8 cellular contexts compared by ENCODE assay signal in genomic region chr6:46130665-46131064, GRCh38. TPM values are rescaled to one million over a fixed set of nuclear protein-coding genes. Genes with fewer than 3 reads are reported as not detected.
DNase-seq lines count a peak whose midpoint lies in the region; TF ChIP-seq lines count a peak whose summit lies in the region.

No MANE protein-coding gene starts in this region.

- no peaks in the 10 kb centered on the region for H3K36me3 Mint-ChIP-seq in Caco-2 (ENCODE audit: insufficient read depth, unreplicated experiment)

- no peaks in the 10 kb centered on the region for H3K36me3 ChIP-seq in Caco-2 (ENCODE audit: control insufficient read depth, insufficient read depth, low read length)
- H3K36me3 ChIP-seq in MM.1S (replicated peaks; ENCODE audit: insufficient read depth, low read length): no peaks in the 10 kb centered on the region
- no peaks in the 10 kb centered on the region for H3K36me3 ChIP-seq in osteoblast (ENCODE audit: insufficient read depth, low read length)

- H3K27ac ChIP-seq in MM.1S (ENCODE audit: low read length): no peak overlapping the region
- peak overlapping the region in 52 of 59 donors; percentile 2 to 96 (median 86) for H3K27ac ChIP-seq in dorsolateral prefrontal cortex
- no peak overlapping the region for H3K27ac ChIP-seq in osteoblast (ENCODE audit: low read depth, low read length)

- H2AFZ ChIP-seq in MM.1S (ENCODE audit: low read length): peak overlapping the region; percentile 100
- no peak overlapping the region for H2AFZ ChIP-seq in osteoblast (ENCODE audit: low read length)

- no peaks in the 10 kb centered on the region for H3F3A ChIP-seq in MM.1S (ENCODE audit: insufficient read depth, low read length)

- intact Hi-C loops in Caco-2 (cut with micrococcal nuclease; ENCODE audit: unreplicated experiment) (no loop called here), dorsolateral prefrontal cortex (cut with DNase I) (loop anchor here in 1 of 2 donors (5.0 kb wide), 1 partner anchor 42 kb away; the partner anchor contains the start of gene ENPP5)

- no peaks in the 10 kb centered on the region for H3K4me1 Mint-ChIP-seq in Caco-2 (ENCODE audit: low read depth, unreplicated experiment)

- DNase-seq in Caco-2 (no peak), MM.1S (no peak), dorsolateral prefrontal cortex (no peak), osteoblast (ENCODE audit: insufficient read length, low spot score, missing footprints) (no peak), DMS79 (lab: John Stamatoyannopoulos, UW) (no peak), HPDE6-E6E7 (ENCODE audit: extremely low spot score) (no peak), epidermal melanocyte (ENCODE audit: insufficient read length, low spot score) (no peak), putamen (ENCODE audit: low spot score) (no peak)

- H3K27ac Mint-ChIP-seq in Caco-2 (ENCODE audit: unreplicated experiment): no peak overlapping the region

- H3K4me3 ChIP-seq in Caco-2 (ENCODE audit: low read depth, low read length) (no peak overlapping the region), MM.1S (ENCODE audit: low read length) (peak overlapping the region; percentile 71), dorsolateral prefrontal cortex (peak overlapping the region; percentile 47 to 96 (median 84)), osteoblast (ENCODE audit: insufficient read depth, low read length) (no peak overlapping the region)

- TF ChIP-seq CTCF in Caco-2 (IDR thresholded peaks at IDR 0.05; ENCODE audit: insufficient read depth in 1 of 2, low read depth in 1 of 2, low read length in 1 of 2, severe bottlenecking in 1 of 2, unreplicated experiment in 1 of 2) (no peak), MM.1S (IDR thresholded peaks at IDR 0.05; ENCODE audit: low read length) (no peak), dorsolateral prefrontal cortex (IDR thresholded peaks at IDR 0.05 in 54 of 56, conservative IDR thresholded peaks at IDR 0.05 in 2 of 56; ENCODE audit: low read depth in 1 of 56, partially characterized antibody in 56 of 56) (no peak), osteoblast (IDR thresholded peaks at IDR 0.05; ENCODE audit: extremely low read depth, low read depth, low read length) (no peak)

- H3K4me1 ChIP-seq in Caco-2: no peaks in the 10 kb centered on the region
- H3K4me1 ChIP-seq in MM.1S (ENCODE audit: low read length): peaks cover 7% of the 10 kb centered on the region; the same call in 1 of the 2 replicates
- H3K4me1 ChIP-seq in osteoblast (ENCODE audit: insufficient read depth, low read length): no peaks in the 10 kb centered on the region

- no peaks in the 10 kb centered on the region for H3K9me2 ChIP-seq in MM.1S (replicated peaks; ENCODE audit: insufficient read depth, low read length)

- no peaks in the 10 kb centered on the region for H4K20me1 ChIP-seq in MM.1S (ENCODE audit: insufficient read depth, low read length)
- H4K20me1 ChIP-seq in osteoblast (ENCODE audit: insufficient read depth, low read length): no peaks in the 10 kb centered on the region

- no peaks in the 10 kb centered on the region; the same call in 1 of the 2 replicates for H3K27me3 ChIP-seq in Caco-2 (replicated peaks; ENCODE audit: control insufficient read depth, insufficient read depth, low read length)
- H3K27me3 ChIP-seq in MM.1S (replicated peaks; ENCODE audit: insufficient read depth, low read length): no peaks in the 10 kb centered on the region
- H3K27me3 ChIP-seq in dorsolateral prefrontal cortex: no peaks in the 10 kb centered on the region
- H3K27me3 ChIP-seq in osteoblast (ENCODE audit: insufficient read depth, low read length): peaks cover 25% of the 10 kb centered on the region

- H3K9me3 ChIP-seq in Caco-2 (no peaks in the 10 kb centered on the region), MM.1S (replicated peaks; ENCODE audit: insufficient read depth, low read length) (no peaks in the 10 kb centered on the region), osteoblast (ENCODE audit: low read depth, low read length) (no peaks in the 10 kb centered on the region)

- peak overlapping the region; percentile 77; the same call in 1 of the 2 replicates for H3K9ac ChIP-seq in MM.1S (ENCODE audit: low read length)

- H3K9me3 Mint-ChIP-seq in Caco-2 (ENCODE audit: unreplicated experiment): no peaks in the 10 kb centered on the region

- CTCF ChIA-PET in Caco-2 (lab: Charles Lee): no interaction called here

- POLR2A ChIA-PET in Caco-2 (lab: Charles Lee): no interaction called here

- peak overlapping the region; percentile 54 for H3K4me2 ChIP-seq in MM.1S (ENCODE audit: low read depth, low read length)
- H3K4me2 ChIP-seq in osteoblast (ENCODE audit: insufficient read depth, low read length): peak overlapping the region; percentile 52

- peaks cover 4% of the 10 kb centered on the region for H3K27me3 Mint-ChIP-seq in Caco-2 (ENCODE audit: insufficient read depth, unreplicated experiment)

- H3K4me3 Mint-ChIP-seq in Caco-2 (ENCODE audit: unreplicated experiment): peak overlapping the region; percentile 89

- H3K79me2 ChIP-seq in MM.1S (ENCODE audit: low read length): peaks cover 6% of the 10 kb centered on the region; the same call in 1 of the 2 replicates
- no peaks in the 10 kb centered on the region for H3K79me2 ChIP-seq in osteoblast (ENCODE audit: insufficient read depth, low read length)

- BruUV-seq in Caco-2 (replicated peaks; lab: Mats Ljungman, UMichigan): TSS peak; percentile 45

RNA-seq across cellular contexts. Expression of gene ENPP4, which starts 0.9 kb away (rescaled TPM):
- 2.7 TPM in 2 replicates for total RNA-seq in Caco-2 (2022)
- 10 to 100 TPM; 20.6 to 69.1 (median 33.4) TPM for total RNA-seq in dorsolateral prefrontal cortex
- 6.5 and 10.0 TPM in 2 replicates for total RNA-seq in osteoblast

RNA-seq across cellular contexts. Expression of gene ENPP5, which starts 40.1 kb away (rescaled TPM):
- total RNA-seq in Caco-2 (2022): 1.4 and 2.3 TPM in 2 replicates
- 10 to 100 TPM; 13.8 to 56.1 (median 36.0) TPM for total RNA-seq in dorsolateral prefrontal cortex
- total RNA-seq in osteoblast: 2.5 and 5.3 TPM in 2 replicates

Comparison
In these comparisons a context has a peak if more than half of its experiments do, and no peak if none do; other contexts are left out.
1. H3K4me3 ChIP-seq: peak in MM.1S (single experiment) and dorsolateral prefrontal cortex (59 of 59); none in Caco-2 (single experiment) and osteoblast (single experiment).
2. H3K27ac ChIP-seq: peak in dorsolateral prefrontal cortex (52 of 59); none in MM.1S (single experiment) and osteoblast (single experiment).